ENCODE assay signal across 23 cellular contexts in the genomic region with DNA sequence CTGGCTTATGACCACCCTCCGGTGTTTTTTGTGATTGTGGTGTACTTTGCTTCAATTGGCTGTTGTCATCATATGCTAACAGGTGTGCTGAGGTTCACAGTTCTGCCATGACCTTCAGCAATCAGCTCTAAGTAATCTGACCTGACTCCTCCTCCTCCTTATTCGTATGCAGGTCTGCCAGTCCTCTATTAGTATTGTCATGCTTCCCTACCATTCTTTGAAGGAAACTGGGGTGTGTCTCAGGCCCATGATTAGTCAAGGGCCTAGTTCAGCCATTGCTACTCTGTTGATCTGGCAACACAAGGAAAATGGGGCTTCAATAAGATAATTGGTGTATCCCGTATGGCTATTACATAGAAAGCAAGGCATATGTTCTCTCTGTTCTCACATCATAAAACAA.
"Had no signal": no experiment of that assay in that cellular context is flagged by ENCODE, and none has a peak within 500 bp of the region (broad histone marks: within the 10 kb centered on the region; RNA-seq: fewer than 3 reads in every experiment).

No MANE protein-coding gene starts in this region.

- H3K9me3 Mint-ChIP-seq: activated naive CD4-positive, alpha-beta T cell treated with anti-CD3 and anti-CD28 coated beads, Interleukin-2, amount 10 ng/mL, durations not matched to agents 7 days and 5 days had no signal

- H3K27ac ChIP-seq: brain microvascular endothelial cell, cardiac muscle cell, VCaP had no signal

- H3K27ac Mint-ChIP-seq: activated CD4-positive, alpha-beta memory T cell treated with anti-CD3 and anti-CD28 coated beads, Interleukin-2, amount 10 ng/mL, durations not matched to agents 7 days and 5 days; activated CD4-positive, alpha-beta T cell treated with anti-CD3 and anti-CD28 coated beads for 36 hours; activated naive CD4-positive, alpha-beta T cell treated with anti-CD3 and anti-CD28 coated beads, Interleukin-2, amount 10 ng/mL, durations not matched to agents 7 days and 5 days; activated naive CD8-positive, alpha-beta T cell treated with anti-CD3 and anti-CD28 coated beads for 36 hours; activated T-cell treated with anti-CD3 and anti-CD28 coated beads, Interleukin-2, amount 50 U/mL, for 72 hours; activated T-helper 2 cell treated with anti-CD3 and anti-CD28 coated beads, Interferon-gamma antibody, Interleukin-2, Interleukin-4, amounts not matched to agents 10 μg/mL and 5 μg/mL and 100 μg/mL, durations not matched to agents 14 hours and 24 hours and 36 hours; T-cell had no signal

- ATAC-seq: activated CD4-positive, alpha-beta T cell treated with anti-CD3 and anti-CD28 coated beads for 36 hours; activated T-cell treated with anti-CD3 and anti-CD28 coated beads, Interleukin-2, amount 50 U/mL, for 72 hours; K562; T-cell had no signal

- H3K4me1 Mint-ChIP-seq: activated CD4-positive, alpha-beta memory T cell treated with anti-CD3 and anti-CD28 coated beads, Interleukin-2, amount 10 ng/mL, durations not matched to agents 7 days and 5 days; activated CD4-positive, alpha-beta T cell treated with anti-CD3 and anti-CD28 coated beads for 36 hours; activated naive CD4-positive, alpha-beta T cell treated with anti-CD3 and anti-CD28 coated beads, Interleukin-2, amount 10 ng/mL, durations not matched to agents 7 days and 5 days; activated naive CD8-positive, alpha-beta T cell treated with anti-CD3 and anti-CD28 coated beads for 36 hours; T-cell had no signal

- H3K27me3 ChIP-seq: brain microvascular endothelial cell, cardiac muscle cell had no signal

- H3K36me3 Mint-ChIP-seq: activated naive CD4-positive, alpha-beta T cell treated with anti-CD3 and anti-CD28 coated beads, Interleukin-2, amount 10 ng/mL, durations not matched to agents 7 days and 5 days; activated naive CD8-positive, alpha-beta T cell treated with anti-CD3 and anti-CD28 coated beads for 36 hours; T-cell had no signal

- DNase-seq: activated CD4-positive, alpha-beta memory T cell treated with anti-CD3 and anti-CD28 coated beads, Interleukin-2, amount 10 ng/mL, durations not matched to agents 7 days and 5 days; activated CD4-positive, alpha-beta T cell treated with anti-CD3 and anti-CD28 coated beads for 36 hours; activated CD4-positive, alpha-beta T cell treated with anti-CD3 and anti-CD28 coated beads, Interleukin-2, amount 50 U/mL, for 1 hour; activated CD8-positive, alpha-beta memory T cell treated with anti-CD3 and anti-CD28 coated beads, Interleukin-2, amount 50 U/mL, for 4 hours; activated gamma-delta T cell treated with Interleukin-2 at 50 U/mL for 16 hours; activated naive CD4-positive, alpha-beta T cell treated with anti-CD3 and anti-CD28 coated beads, Interleukin-2, amount 10 ng/mL, durations not matched to agents 7 days and 5 days; activated naive CD8-positive, alpha-beta T cell treated with anti-CD3 and anti-CD28 coated beads for 36 hours; activated T-cell treated with anti-CD3 and anti-CD28 coated beads, Interleukin-2, amount 50 U/mL, for 72 hours; brain microvascular endothelial cell; Kasumi-1; NCI-H1048; NCI-H1694; NCI-H2029; NCI-H2107; NCI-H226; NCI-H526; SIG-M5; T-cell; T-helper 2 cell had no signal

- H3K36me3 ChIP-seq: brain microvascular endothelial cell, cardiac muscle cell had no signal

- H3K27me3 Mint-ChIP-seq: activated CD4-positive, alpha-beta memory T cell treated with anti-CD3 and anti-CD28 coated beads, Interleukin-2, amount 10 ng/mL, durations not matched to agents 7 days and 5 days; activated CD4-positive, alpha-beta T cell treated with anti-CD3 and anti-CD28 coated beads for 36 hours; activated naive CD4-positive, alpha-beta T cell treated with anti-CD3 and anti-CD28 coated beads, Interleukin-2, amount 10 ng/mL, durations not matched to agents 7 days and 5 days; activated naive CD8-positive, alpha-beta T cell treated with anti-CD3 and anti-CD28 coated beads for 36 hours; T-cell had no signal

- H3K4me3 Mint-ChIP-seq: activated CD4-positive, alpha-beta memory T cell treated with anti-CD3 and anti-CD28 coated beads, Interleukin-2, amount 10 ng/mL, durations not matched to agents 7 days and 5 days; activated CD4-positive, alpha-beta T cell treated with anti-CD3 and anti-CD28 coated beads for 36 hours; activated naive CD4-positive, alpha-beta T cell treated with anti-CD3 and anti-CD28 coated beads, Interleukin-2, amount 10 ng/mL, durations not matched to agents 7 days and 5 days; activated naive CD8-positive, alpha-beta T cell treated with anti-CD3 and anti-CD28 coated beads for 36 hours; activated T-cell treated with anti-CD3 and anti-CD28 coated beads, Interleukin-2, amount 50 U/mL, for 72 hours; T-cell had no signal

- FAIRE-seq: K562 had no signal

- H3K4me3 ChIP-seq: cardiac muscle cell, K562 had no signal
